Comparison of ENCODE assay signal across 8 cellular contexts in the genomic region with DNA sequence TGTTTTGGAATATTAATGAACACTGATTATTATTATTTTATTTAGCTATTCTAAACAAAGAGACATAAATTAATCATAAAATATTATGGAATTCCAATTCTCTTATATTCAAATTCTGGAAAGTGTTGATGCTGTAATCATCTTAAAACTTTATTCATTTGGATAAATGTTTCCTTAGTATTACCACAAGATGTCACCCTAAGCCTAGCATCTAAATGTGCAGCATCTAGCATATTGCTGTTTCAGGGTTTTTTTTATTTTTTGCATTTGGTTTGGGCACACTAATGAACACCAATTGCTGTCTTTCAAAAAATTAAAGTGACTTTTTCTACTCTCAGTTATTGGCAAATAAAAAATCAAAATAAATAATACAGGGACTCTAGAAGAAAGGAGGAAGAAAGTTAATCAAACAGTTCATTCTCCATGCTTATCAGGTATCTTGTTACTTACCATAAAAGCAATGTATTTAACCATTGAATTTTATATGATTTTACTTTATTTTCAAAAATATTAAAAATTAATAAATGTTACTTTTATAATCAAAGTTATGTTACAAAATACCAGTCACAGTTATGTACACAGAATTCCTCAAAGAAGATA. TPM values are rescaled to one million over a fixed set of nuclear protein-coding genes. Genes with fewer than 3 reads are reported as not detected.
A peak's percentile ranks its signal among the peaks of the same experiment; 100 is the strongest.
DNase-seq lines count a peak whose midpoint lies in the region; ATAC-seq, FAIRE-seq and TF ChIP-seq lines count a peak whose summit lies in the region.

No MANE protein-coding gene starts in this region.

- BruUV-seq in HepG2 (replicated peaks; lab: Mats Ljungman, UMichigan), result no TSS peak

- DNase-seq in GM10266 (ENCODE audit: extremely low spot score) (peak; percentile 27), NCI-H748 (lab: John Stamatoyannopoulos, UW; ENCODE audit: unreplicated experiment) (peak; percentile 41), HepG2 (ENCODE audit: low spot score) (peak; percentile 38)
- DNase-seq in central memory CD4-positive, alpha-beta T cell, result peak; percentile 48
- no peak for DNase-seq in stimulated activated CD4-positive, alpha-beta T cell treated with anti-CD3 and anti-CD28 coated beads, Interleukin-2, amount 100 ng/mL, for 48 hours

- peak; percentile 47 for TF ChIP-seq CTCF in GM10266 (IDR thresholded peaks at IDR 0.05; ENCODE audit: control insufficient read depth, insufficient read depth, low read depth, missing control alignments)
- peak; percentile 67 for TF ChIP-seq CTCF in HepG2 (CRISPR knock-in tag; IDR thresholded peaks at IDR 0.05)

- H3K4me3 ChIP-seq in HepG2 (replicated peaks in 1 of 3; ENCODE audit: insufficient read depth in 1 of 3, low read depth in 2 of 3, low read length in 3 of 3), result no peak overlapping the region

- H3K79me2 ChIP-seq in HepG2 (ENCODE audit: insufficient read depth, low read length), result no peaks in the 10 kb centered on the region

- POLR2A ChIA-PET in HepG2 (lab: Yijun Ruan, JAX), result no interaction called here

- TF ChIP-seq EP300 in HepG2 (IDR thresholded peaks at IDR 0.05; ENCODE audit: low read depth in 2 of 2, low read length in 2 of 2), result no peak
- no peak for TF ChIP-seq EP300 in HepG2 (CRISPR knock-in tag; IDR thresholded peaks at IDR 0.05; ENCODE audit: borderline replicate concordance)

- CTCF ChIA-PET in HepG2 (lab: Yijun Ruan, JAX; ENCODE audit: low intra/inter-chr PET ratio, low total read pairs), result interaction anchor here (2.5 kb wide), 1 partner anchor 231 kb away, joined by 8 read pairs; no protein-coding TSS in a partner anchor

- intact Hi-C loops in HepG2 (cut with micrococcal nuclease; ENCODE audit: unreplicated experiment), result loop anchor here (1.0 to 10.0 kb wide), 6 partner anchors 69 to 1211 kb away; no protein-coding TSS in a partner anchor

- H3K27me3 ChIP-seq in HepG2 (ENCODE audit: control insufficient read depth in 1 of 2, insufficient read depth in 2 of 2, low read length in 2 of 2), result no peaks in the 10 kb centered on the region

- no peaks in the 10 kb centered on the region for H3K36me3 ChIP-seq in HepG2 (replicated peaks in 1 of 2; ENCODE audit: control insufficient read depth in 1 of 2, insufficient read depth in 2 of 2, low read length in 2 of 2)

- no peak overlapping the region for H3K4me2 ChIP-seq in HepG2 (ENCODE audit: low read depth, low read length)

- no peaks in the 10 kb centered on the region for H3K4me1 ChIP-seq in HepG2 (ENCODE audit: insufficient read depth, low read length)

- FAIRE-seq in A204.1 (lab: Jason Lieb, UNC) (peak; percentile 98), HepG2 (lab: Jason Lieb, UNC) (no peak)

- H3K27ac ChIP-seq in HepG2 (ENCODE audit: extremely low read length, insufficient read depth, low read length), result no peak overlapping the region

- peak; percentile 32; the same call in 1 of the 2 replicates for TF ChIP-seq RAD21 in HepG2 (CRISPR knock-in tag; IDR thresholded peaks at IDR 0.05)

- peak; percentile 60 for ATAC-seq in HG03175 (IDR thresholded peaks at IDR 0.05; ENCODE audit: unreplicated experiment)
- ATAC-seq in HepG2, result peak; percentile 38; the same call in 1 of the 3 replicates
- ATAC-seq in HG03097 (IDR thresholded peaks at IDR 0.05; ENCODE audit: low FRiP score, unreplicated experiment), result no peak

- H3K9me3 ChIP-seq in HepG2 (ENCODE audit: low read length), result no peaks in the 10 kb centered on the region

- H3K9ac ChIP-seq in HepG2 (ENCODE audit: insufficient read depth, low read depth, low read length), result no peak overlapping the region

- no peak for TF ChIP-seq POLR2A in HepG2 (IDR thresholded peaks at IDR 0.05; ENCODE audit: insufficient read depth in 1 of 2, low read depth in 2 of 2, low read length in 2 of 2)

- H4K20me1 ChIP-seq in HepG2 (ENCODE audit: insufficient read depth, low read length), result no peaks in the 10 kb centered on the region

- in situ Hi-C loops in HepG2 (cut with HindIII; ENCODE audit: extremely low pct_ligation_motif_present, low pct_unique_long_range_greater_than_20kb), result loop anchor here (10.0 to 25.0 kb wide), 2 partner anchors 229 to 808 kb away; no protein-coding TSS in a partner anchor

- H2AFZ ChIP-seq in HepG2 (ENCODE audit: low read length), result no peak overlapping the region

RNA-seq across cellular contexts. Expression of a gene that starts 31.8 kb away (rescaled TPM):
- total RNA-seq in HepG2 (2016; rRNA removed; fragmentation: Illumina TruSeq; extraction: Trizol), result 1.0 and 1.1 TPM in 2 replicates
- total RNA-seq in HepG2 (2016; cell fraction: cytosol; rRNA removed; fragmentation: Illumina TruSeq; extraction: Trizol; ENCODE audit: low read depth), result 0.26 and 0.30 TPM in 2 replicates
- 0.73 and 0.87 TPM in 2 replicates for total RNA-seq in HepG2 (2016; cell fraction: insoluble cytoplasmic fraction; rRNA removed; fragmentation: Illumina TruSeq; extraction: Trizol)
- 0.48 and 1.1 TPM in 2 replicates for total RNA-seq in HepG2 (2016; cell fraction: membrane; rRNA removed; fragmentation: Illumina TruSeq; extraction: Trizol)
- total RNA-seq in HepG2 (2016; cell fraction: nucleus; rRNA removed; fragmentation: Illumina TruSeq; extraction: Trizol), result 1.8 and 2.9 TPM in 2 replicates
- 0.34 and 0.46 TPM in 2 replicates for polyA plus RNA-seq in HepG2 (2011; rRNA removed)
- 0.11 and 0.23 TPM in 2 replicates for polyA plus RNA-seq in HepG2 (2011; cell fraction: cytosol; rRNA removed)
- 0.90 and 0.92 TPM in 2 replicates for polyA plus RNA-seq in HepG2 (2011; cell fraction: nucleus; rRNA removed)
- 0.75 and 1.2 TPM in 2 replicates for polyA plus RNA-seq in HepG2 (2012)
- polyA plus RNA-seq in HepG2 (2016; cell fraction: cytosol; fragmentation: Illumina TruSeq; extraction: Trizol; ENCODE audit: low read depth), result 0.08 TPM in 1 of 2 replicates, not detected in the other
- 0.52 and 0.61 TPM in 2 replicates for polyA plus RNA-seq in HepG2 (2016; cell fraction: insoluble cytoplasmic fraction; fragmentation: Illumina TruSeq; extraction: Trizol; ENCODE audit: low read depth)
- polyA plus RNA-seq in HepG2 (2016; cell fraction: membrane; fragmentation: Illumina TruSeq; extraction: Trizol; ENCODE audit: low read depth), result 0.21 and 0.35 TPM in 2 replicates
- polyA plus RNA-seq in HepG2 (2016; cell fraction: nucleus; fragmentation: Illumina TruSeq; extraction: Trizol; ENCODE audit: insufficient read depth, low read depth), result 0.83 and 1.5 TPM in 2 replicates
- polyA minus RNA-seq in HepG2 (2011; rRNA and poly(A)+ RNA removed; ENCODE audit: low replicate concordance), result 2.3 and 11.1 TPM in 2 replicates
- polyA minus RNA-seq in HepG2 (2011; cell fraction: cytosol; rRNA and poly(A)+ RNA removed), result 0.59 and 0.97 TPM in 2 replicates
- 9.3 and 12.7 TPM in 2 replicates for polyA minus RNA-seq in HepG2 (2011; cell fraction: nucleus; rRNA and poly(A)+ RNA removed)

RNA-seq across cellular contexts. Expression of a gene that starts 33.0 kb away (rescaled TPM):
- total RNA-seq in HepG2 (2016; rRNA removed; fragmentation: Illumina TruSeq; extraction: Trizol), result 54.8 and 81.8 TPM in 2 replicates
- total RNA-seq in HepG2 (2016; cell fraction: cytosol; rRNA removed; fragmentation: Illumina TruSeq; extraction: Trizol; ENCODE audit: low read depth), result 21.5 and 24.8 TPM in 2 replicates
- 56.1 and 83.6 TPM in 2 replicates for total RNA-seq in HepG2 (2016; cell fraction: insoluble cytoplasmic fraction; rRNA removed; fragmentation: Illumina TruSeq; extraction: Trizol)
- total RNA-seq in HepG2 (2016; cell fraction: membrane; rRNA removed; fragmentation: Illumina TruSeq; extraction: Trizol), result 45.7 and 58.4 TPM in 2 replicates
- total RNA-seq in HepG2 (2016; cell fraction: nucleus; rRNA removed; fragmentation: Illumina TruSeq; extraction: Trizol), result 31.7 and 35.5 TPM in 2 replicates
- polyA plus RNA-seq in HepG2 (2011; rRNA removed), result 26.2 and 33.6 TPM in 2 replicates
- 14.0 and 25.9 TPM in 2 replicates for polyA plus RNA-seq in HepG2 (2011; cell fraction: cytosol; rRNA removed)
- polyA plus RNA-seq in HepG2 (2011; cell fraction: nucleus; rRNA removed), result 18.3 and 25.6 TPM in 2 replicates
- polyA plus RNA-seq in HepG2 (2012), result 35.0 and 42.8 TPM in 2 replicates
- polyA plus RNA-seq in HepG2 (2016; cell fraction: cytosol; fragmentation: Illumina TruSeq; extraction: Trizol; ENCODE audit: low read depth), result 29.0 and 34.2 TPM in 2 replicates
- polyA plus RNA-seq in HepG2 (2016; cell fraction: insoluble cytoplasmic fraction; fragmentation: Illumina TruSeq; extraction: Trizol; ENCODE audit: low read depth), result 85.8 and 101 TPM in 2 replicates
- polyA plus RNA-seq in HepG2 (2016; cell fraction: membrane; fragmentation: Illumina TruSeq; extraction: Trizol; ENCODE audit: low read depth), result 52.1 and 54.7 TPM in 2 replicates
- 54.1 and 62.9 TPM in 2 replicates for polyA plus RNA-seq in HepG2 (2016; cell fraction: nucleus; fragmentation: Illumina TruSeq; extraction: Trizol; ENCODE audit: insufficient read depth, low read depth)
- polyA minus RNA-seq in HepG2 (2011; rRNA and poly(A)+ RNA removed; ENCODE audit: low replicate concordance), result 4.8 and 14.2 TPM in 2 replicates
- polyA minus RNA-seq in HepG2 (2011; cell fraction: cytosol; rRNA and poly(A)+ RNA removed), result 7.8 and 8.5 TPM in 2 replicates
- 17.3 and 18.0 TPM in 2 replicates for polyA minus RNA-seq in HepG2 (2011; cell fraction: nucleus; rRNA and poly(A)+ RNA removed)

RNA-seq across cellular contexts. Expression of a gene that starts 52.4 kb away (rescaled TPM):
- 66.9 and 68.7 TPM in 2 replicates for total RNA-seq in HepG2 (2016; rRNA removed; fragmentation: Illumina TruSeq; extraction: Trizol)
- total RNA-seq in HepG2 (2016; cell fraction: cytosol; rRNA removed; fragmentation: Illumina TruSeq; extraction: Trizol; ENCODE audit: low read depth), result 70.9 and 83.3 TPM in 2 replicates
- total RNA-seq in HepG2 (2016; cell fraction: insoluble cytoplasmic fraction; rRNA removed; fragmentation: Illumina TruSeq; extraction: Trizol), result 67.5 and 67.8 TPM in 2 replicates
- total RNA-seq in HepG2 (2016; cell fraction: membrane; rRNA removed; fragmentation: Illumina TruSeq; extraction: Trizol), result 63.9 and 68.2 TPM in 2 replicates
- 33.4 and 36.6 TPM in 2 replicates for total RNA-seq in HepG2 (2016; cell fraction: nucleus; rRNA removed; fragmentation: Illumina TruSeq; extraction: Trizol)
- polyA plus RNA-seq in HepG2 (2011; rRNA removed), result 33.8 and 59.5 TPM in 2 replicates
- 21.4 and 31.6 TPM in 2 replicates for polyA plus RNA-seq in HepG2 (2011; cell fraction: cytosol; rRNA removed)
- 6.2 and 6.7 TPM in 2 replicates for polyA plus RNA-seq in HepG2 (2011; cell fraction: nucleus; rRNA removed)
- polyA plus RNA-seq in HepG2 (2012), result 29.2 and 35.7 TPM in 2 replicates
- 69.5 and 78.7 TPM in 2 replicates for polyA plus RNA-seq in HepG2 (2016; cell fraction: cytosol; fragmentation: Illumina TruSeq; extraction: Trizol; ENCODE audit: low read depth)
- polyA plus RNA-seq in HepG2 (2016; cell fraction: insoluble cytoplasmic fraction; fragmentation: Illumina TruSeq; extraction: Trizol; ENCODE audit: low read depth), result 48.7 and 55.1 TPM in 2 replicates
- polyA plus RNA-seq in HepG2 (2016; cell fraction: membrane; fragmentation: Illumina TruSeq; extraction: Trizol; ENCODE audit: low read depth), result 51.3 and 53.8 TPM in 2 replicates
- polyA plus RNA-seq in HepG2 (2016; cell fraction: nucleus; fragmentation: Illumina TruSeq; extraction: Trizol; ENCODE audit: insufficient read depth, low read depth), result 45.8 and 47.6 TPM in 2 replicates
- polyA minus RNA-seq in HepG2 (2011; rRNA and poly(A)+ RNA removed; ENCODE audit: low replicate concordance), result 9.7 and 17.8 TPM in 2 replicates
- polyA minus RNA-seq in HepG2 (2011; cell fraction: cytosol; rRNA and poly(A)+ RNA removed), result 3.4 and 4.2 TPM in 2 replicates
- polyA minus RNA-seq in HepG2 (2011; cell fraction: nucleus; rRNA and poly(A)+ RNA removed), result 6.8 and 10.1 TPM in 2 replicates

Comparison
In these comparisons a context has a peak if more than half of its experiments do, and no peak if none do; other contexts are left out.
1. DNase-seq: peak in GM10266 (single experiment), NCI-H748 (single experiment), central memory CD4-positive, alpha-beta T cell (single experiment) and HepG2 (single experiment); none in stimulated activated CD4-positive, alpha-beta T cell treated with anti-CD3 and anti-CD28 coated beads, Interleukin-2, amount 100 ng/mL, for 48 hours (0 of 2).